In genomic region chr12:123839826-123840225, GRCh38 we compare ENCODE assay signal across 26 cellular contexts.
A peak's percentile ranks its signal among the peaks of the same experiment; 100 is the strongest.
DNase-seq lines count a peak whose midpoint lies in the region; ATAC-seq, FAIRE-seq and TF ChIP-seq lines count a peak whose summit lies in the region.
"Had no signal": no experiment of that assay in that cellular context is flagged by ENCODE, and none has a peak within 500 bp of the region (broad histone marks: within the 10 kb centered on the region; RNA-seq: fewer than 3 reads in every experiment).

No MANE protein-coding gene starts in this region.

- no peak overlapping the region for H4K91ac ChIP-seq in neuronal stem cell (ENCODE audit: low read depth, low read length, poor library complexity)

- peaks cover 18% of the 10 kb centered on the region for H3K4me1 ChIP-seq in HepG2 (ENCODE audit: insufficient read depth, low read length)
- H3K4me1 ChIP-seq in right lobe of liver, result no peaks in the 10 kb centered on the region
- peaks cover 5% of the 10 kb centered on the region in 2 experiments; a peak in 2 of 5 replicates for H3K4me1 ChIP-seq in K562 (replicated peaks in 1 of 2; ENCODE audit: control insufficient read depth in 2 of 2, insufficient read depth in 2 of 2, low read length in 2 of 2)
- H3K4me1 ChIP-seq in neuronal stem cell (ENCODE audit: control insufficient read depth in 2 of 2, insufficient read depth in 1 of 2, low read depth in 1 of 2, low read length in 2 of 2), result no peaks in the 10 kb centered on the region
- H3K4me1 ChIP-seq in heart left ventricle, result no peaks in the 10 kb centered on the region

- no peaks in the 10 kb centered on the region for H4K20me1 ChIP-seq in HepG2 (ENCODE audit: insufficient read depth, low read length)
- H4K20me1 ChIP-seq in K562 (replicated peaks; ENCODE audit: control insufficient read depth, insufficient read depth, low read length), result no peaks in the 10 kb centered on the region

- no peaks in the 10 kb centered on the region for H3K9me1 ChIP-seq in K562 (ENCODE audit: control insufficient read depth, insufficient read depth, low read length)

- no peak for TF ChIP-seq CTCF in HepG2 (CRISPR knock-in tag; IDR thresholded peaks at IDR 0.05)
- no peak for TF ChIP-seq CTCF in right lobe of liver (IDR thresholded peaks at IDR 0.05)
- no peak for TF ChIP-seq CTCF in K562 (IDR thresholded peaks at IDR 0.05 in 2 of 3, conservative IDR thresholded peaks at IDR 0.05 in 1 of 3; ENCODE audit: insufficient read depth in 2 of 3, low read depth in 1 of 3, low read length in 3 of 3)
- TF ChIP-seq CTCF in heart left ventricle (IDR thresholded peaks at IDR 0.05), result no peak
- no peak for TF ChIP-seq CTCF in omental fat pad (IDR thresholded peaks at IDR 0.05)

- no peak overlapping the region for H3K14ac ChIP-seq in neuronal stem cell (ENCODE audit: low read length)

- intact Hi-C loops in HepG2 (cut with micrococcal nuclease; ENCODE audit: unreplicated experiment) (no loop called here), right lobe of liver (cut with DNase I) (no loop called here), K562 (cut with micrococcal nuclease) (loop anchor here (5.0 kb wide), 1 partner anchor 33 kb away; no protein-coding TSS in a partner anchor), heart left ventricle (cut with DNase I) (no loop called here)

- H2BK12ac ChIP-seq in neuronal stem cell (ENCODE audit: low read length), result no peak overlapping the region

- no peaks in the 10 kb centered on the region for H3K27me3 ChIP-seq in HepG2 (ENCODE audit: control insufficient read depth in 1 of 2, insufficient read depth in 2 of 2, low read length in 2 of 2)
- H3K27me3 ChIP-seq in right lobe of liver, result no peaks in the 10 kb centered on the region
- H3K27me3 ChIP-seq in K562 (ENCODE audit: control insufficient read depth in 2 of 2, insufficient read depth in 2 of 2, low read length in 2 of 2), result peaks cover 3 to 21% of the 10 kb centered on the region in 2 experiments; a peak in 4 of 5 replicates
- H3K27me3 ChIP-seq in neuronal stem cell (ENCODE audit: control insufficient read depth in 3 of 3, insufficient read depth in 3 of 3, low read depth in 1 of 3, low read length in 3 of 3), result no peaks in the 10 kb centered on the region
- H3K27me3 ChIP-seq in heart left ventricle, result peaks cover 0 to 40% (median 0%) of the 10 kb centered on the region in 9 donors

- CTCF ChIA-PET in HepG2 (lab: Yijun Ruan, JAX; ENCODE audit: low intra/inter-chr PET ratio, low total read pairs) (no interaction called here), K562 (lab: Yijun Ruan, JAX; ENCODE audit: low intra/inter-chr PET ratio) (no interaction called here)

- H3K18ac ChIP-seq in neuronal stem cell (ENCODE audit: low read length), result no peak overlapping the region

- no peak for TF ChIP-seq EP300 in HepG2 (IDR thresholded peaks at IDR 0.05; ENCODE audit: low read depth in 2 of 2, low read length in 2 of 2)
- no peak for TF ChIP-seq EP300 in HepG2 (CRISPR knock-in tag; IDR thresholded peaks at IDR 0.05; ENCODE audit: borderline replicate concordance)
- TF ChIP-seq EP300 in K562 (IDR thresholded peaks at IDR 0.05; ENCODE audit: low read length), result no peak

- H2AFZ ChIP-seq in HepG2 (ENCODE audit: low read length), result no peak overlapping the region
- H2AFZ ChIP-seq in K562 (ENCODE audit: low read depth, low read length), result peak overlapping the region; percentile 34
- H2AFZ ChIP-seq in neuronal stem cell (ENCODE audit: low read length), result no peak overlapping the region

- no TSS peak for BruUV-seq in HepG2 (replicated peaks; lab: Mats Ljungman, UMichigan)
- BruUV-seq in K562 (replicated peaks; lab: Mats Ljungman, UMichigan), result no TSS peak

- H3K79me1 ChIP-seq in neuronal stem cell (ENCODE audit: low read depth, low read length), result no peaks in the 10 kb centered on the region

- H3K79me2 ChIP-seq in HepG2 (ENCODE audit: insufficient read depth, low read length) (no peaks in the 10 kb centered on the region), K562 (ENCODE audit: control insufficient read depth, insufficient read depth, low read length) (no peaks in the 10 kb centered on the region)

- ATAC-seq in HepG2 (peak; percentile 81), right lobe of liver (no peak), K562 (no peak), heart left ventricle (no peak), omental fat pad (ENCODE audit: low FRiP score) (no peak)

- no peak overlapping the region for H4K8ac ChIP-seq in neuronal stem cell (ENCODE audit: low read depth, low read length)

- no peak overlapping the region for H2AK5ac ChIP-seq in neuronal stem cell (ENCODE audit: low read depth, low read length)

- H2BK120ac ChIP-seq in neuronal stem cell (ENCODE audit: low read depth, low read length), result no peak overlapping the region

- H3K36me3 ChIP-seq in HepG2 (replicated peaks in 1 of 2; ENCODE audit: control insufficient read depth in 1 of 2, insufficient read depth in 2 of 2, low read length in 2 of 2) (no peaks in the 10 kb centered on the region), right lobe of liver (no peaks in the 10 kb centered on the region), K562 (ENCODE audit: control insufficient read depth, insufficient read depth, low read length) (no peaks in the 10 kb centered on the region), neuronal stem cell (replicated peaks in 1 of 2; ENCODE audit: control insufficient read depth in 2 of 2, insufficient read depth in 2 of 2, low read length in 2 of 2) (no peaks in the 10 kb centered on the region), heart left ventricle (no peaks in the 10 kb centered on the region)

- H3K4me3 ChIP-seq in HepG2 (replicated peaks in 1 of 3; ENCODE audit: insufficient read depth in 1 of 3, low read depth in 2 of 3, low read length in 3 of 3) (peak overlapping the region in 1 of 3 experiments; percentile 33; a peak in 2 of 6 replicates), right lobe of liver (no peak overlapping the region), K562 (no peak overlapping the region), neuronal stem cell (ENCODE audit: low read length in 2 of 2) (no peak overlapping the region), heart left ventricle (no peak overlapping the region)

- H3K27ac ChIP-seq in HepG2 (ENCODE audit: extremely low read length, insufficient read depth, low read length), result no peak overlapping the region
- H3K27ac ChIP-seq in right lobe of liver, result no peak overlapping the region
- no peak overlapping the region for H3K27ac ChIP-seq in K562 (ENCODE audit: extremely low read depth, low read depth, low read length)
- H3K27ac ChIP-seq in neuronal stem cell (replicated peaks; ENCODE audit: low read length), result no peak overlapping the region
- no peak overlapping the region for H3K27ac ChIP-seq in heart left ventricle
- H3K27ac ChIP-seq: C4-2B, RWPE1 had no signal

- H2BK15ac ChIP-seq in neuronal stem cell (ENCODE audit: low read length), result no peak overlapping the region

- TF ChIP-seq RAD21 in HepG2 (CRISPR knock-in tag; IDR thresholded peaks at IDR 0.05) (no peak), K562 (CRISPR knock-in tag; conservative IDR thresholded peaks at IDR 0.05 in 1 of 2, IDR thresholded peaks at IDR 0.05 in 1 of 2) (no peak)

- in situ Hi-C loops in HepG2 (cut with HindIII; ENCODE audit: extremely low pct_ligation_motif_present, low pct_unique_long_range_greater_than_20kb), result no loop called here
- in situ Hi-C loops in K562 (cut with MboI), result no loop called here

- H3K9ac ChIP-seq in HepG2 (ENCODE audit: insufficient read depth, low read depth, low read length), result no peak overlapping the region
- H3K9ac ChIP-seq in K562 (ENCODE audit: insufficient read depth in 1 of 2, low read depth in 2 of 2, low read length in 2 of 2), result no peak overlapping the region
- H3K9ac ChIP-seq in neuronal stem cell (ENCODE audit: low read depth, low read length, poor library complexity), result no peak overlapping the region

- DNase-seq in HepG2 (ENCODE audit: low spot score) (peak; percentile 43), right lobe of liver (no peak), K562 (ENCODE audit: extremely low read depth in 1 of 4, low spot score in 3 of 4) (no peak), neuronal stem cell (ENCODE audit: low spot score) (no peak), NCI-H187 treated with DMSO at 0.1 percent for 48 hours (lab: John Stamatoyannopoulos, UW) (no peak), heart left ventricle (no peak), omental fat pad (ENCODE audit: low spot score) (no peak)
- DNase-seq: AML-193; Calu3; CD8-positive, alpha-beta memory T cell; DMS153; GOT3; HCEC 1CT; IMR-90; NCI-H1436; NCI-H1930; NCI-H226; NCI-H510A treated with DMSO at 0.1 percent for 48 hours; NCI-H748 treated with DMSO at 0.1 percent for 48 hours; SHP77 treated with DMSO at 0.1 percent for 48 hours had no signal

- POLR2A ChIA-PET in HepG2 (lab: Yijun Ruan, JAX), result no interaction called here
- POLR2A ChIA-PET in K562 (lab: Yijun Ruan, JAX), result interaction anchor here (0.6 to 1.3 kb wide), 2 partner anchors 13 to 448 kb away, joined by 3 to 5 read pairs; no protein-coding TSS in a partner anchor

- 14% methylated on average over 5 of the region's 6 CpGs for WGBS in HepG2 (ENCODE audit: low lambda C conversion rate)
- 73% methylated on average over 5 of the region's 6 CpGs for WGBS in right lobe of liver (ENCODE audit: insufficient coverage, low coverage, low lambda C conversion rate, missing lambda C conversion rate)
- 16% methylated on average over 6 of the region's 6 CpGs for WGBS in K562 (ENCODE audit: insufficient coverage, low coverage, missing lambda C conversion rate)
- no CpG with 5 or more reads among the region's 6 CpGs for WGBS in neuronal stem cell (ENCODE audit: extremely low coverage in 2 of 2, insufficient read length in 2 of 2, insufficient replicate concordance in 1 of 2), 2 donors
- 43 to 51% (median 47%) methylated on average over 6 of the region's 6 CpGs for WGBS in heart left ventricle, 4 donors

- no peak for FAIRE-seq in HepG2 (lab: Jason Lieb, UNC)
- FAIRE-seq in K562 (lab: Jason Lieb, UNC), result no peak
- FAIRE-seq: G401.6, GM12892, GM18507, HTR-8/SVneo had no signal

- H3K9me3 ChIP-seq in HepG2 (ENCODE audit: low read length) (no peaks in the 10 kb centered on the region), right lobe of liver (no peaks in the 10 kb centered on the region), K562 (replicated peaks; ENCODE audit: control insufficient read depth, insufficient read depth, low read depth, low read length) (no peaks in the 10 kb centered on the region; the same call in 1 of the 2 replicates), neuronal stem cell (replicated peaks in 1 of 2; ENCODE audit: control insufficient read depth in 2 of 2, insufficient read depth in 1 of 2, low read depth in 1 of 2, low read length in 2 of 2) (peaks cover 4% of the 10 kb centered on the region in 2 donors), heart left ventricle (peaks cover 0 to 7% (median 1%) of the 10 kb centered on the region in 12 donors)

- H3K4me2 ChIP-seq in HepG2 (ENCODE audit: low read depth, low read length) (peak overlapping the region; percentile 63), K562 (ENCODE audit: insufficient read depth, low read length) (peak overlapping the region; percentile 35), neuronal stem cell (ENCODE audit: insufficient read depth, low read length, poor library complexity, severe bottlenecking) (no peak overlapping the region)

- H2BK5ac ChIP-seq in neuronal stem cell (ENCODE audit: low read length), result no peak overlapping the region

- TF ChIP-seq POLR2A in HepG2 (IDR thresholded peaks at IDR 0.05; ENCODE audit: insufficient read depth in 1 of 2, low read depth in 2 of 2, low read length in 2 of 2) (no peak), right lobe of liver (IDR thresholded peaks at IDR 0.05) (no peak), K562 (conservative IDR thresholded peaks at IDR 0.05) (no peak), heart left ventricle (IDR thresholded peaks at IDR 0.05) (no peak)

- peak overlapping the region; percentile 44 for H3K23ac ChIP-seq in neuronal stem cell (ENCODE audit: low read depth, low read length, poor library complexity)

- no peak overlapping the region for H3K4ac ChIP-seq in neuronal stem cell (ENCODE audit: low read length)
